ENCODE assay signal across 34 cellular contexts in genomic region chr19:20245309-20245708, GRCh38.
"Had no signal": no experiment of that assay in that cellular context is flagged by ENCODE, and none has a peak within 500 bp of the region (broad histone marks: within the 10 kb centered on the region; RNA-seq: fewer than 3 reads in every experiment).

No MANE protein-coding gene starts in this region.

- H3K4me3 ChIP-seq: ascending aorta had no signal

- H3K4me3 Mint-ChIP-seq: activated CD4-positive, alpha-beta memory T cell treated with anti-CD3 and anti-CD28 coated beads for 36 hours; activated CD4-positive, alpha-beta T cell treated with anti-CD3 and anti-CD28 coated beads, Interleukin-2, amount 10 ng/mL, durations not matched to agents 24 days and 14 days; activated CD8-positive, alpha-beta T cell treated with anti-CD3 and anti-CD28 coated beads for 36 hours; activated naive CD4-positive, alpha-beta T cell treated with anti-CD3 and anti-CD28 coated beads, Interleukin-2, amount 10 ng/mL, durations not matched to agents 7 days and 5 days; activated naive CD4-positive, alpha-beta T cell treated with anti-CD3 and anti-CD28 coated beads, Interleukin-2, amount 50 U/mL, for 24 hours; activated naive CD8-positive, alpha-beta T cell; activated naive CD8-positive, alpha-beta T cell treated with anti-CD3 and anti-CD28 coated beads, Interleukin-2, amount 10 ng/mL, durations not matched to agents 7 days and 5 days; activated naive CD8-positive, alpha-beta T cell treated with anti-CD3 and anti-CD28 coated beads, Interleukin-2, amount 50 U/mL, for 24 hours; activated T-cell treated with anti-CD3 and anti-CD28 coated beads, Interleukin-2, amount 50 U/mL, for 4 hours; activated T-helper 1 cell treated with anti-CD3 and anti-CD28 coated beads, Interleukin-12 subunit alpha, Interleukin-12 subunit beta, Interleukin-2, Interleukin-4 antibody, amounts not matched to agents 30 ng/mL and 10 ng/mL and 1 ng/mL, durations not matched to agents 14 hours and 24 hours and 36 hours; brain; T-helper 1 cell treated with Interleukin-12 subunit alpha and Interleukin-12 subunit beta and Interleukin-4 antibody, amounts not matched to agents 30 μg/mL and 1 μg/mL, for 36 hours; T-helper 2 cell treated with Interferon-gamma antibody and Interleukin-4, amounts not matched to agents 5 μg/mL and 100 μg/mL, for 36 hours had no signal

- H3K4me1 Mint-ChIP-seq: activated CD4-positive, alpha-beta T cell treated with anti-CD3 and anti-CD28 coated beads, Interleukin-2, amount 10 ng/mL, durations not matched to agents 24 days and 14 days; activated naive CD4-positive, alpha-beta T cell treated with anti-CD3 and anti-CD28 coated beads, Interleukin-2, amount 50 U/mL, for 24 hours; brain had no signal

- H3K27me3 Mint-ChIP-seq: activated B cell treated with CpG ODN at 0.5 μM for 24 hours; activated CD4-positive, alpha-beta memory T cell treated with anti-CD3 and anti-CD28 coated beads for 36 hours; activated CD4-positive, alpha-beta T cell treated with anti-CD3 and anti-CD28 coated beads, Interleukin-2, amount 10 ng/mL, durations not matched to agents 24 days and 14 days; activated CD8-positive, alpha-beta T cell treated with anti-CD3 and anti-CD28 coated beads for 36 hours; activated naive CD4-positive, alpha-beta T cell treated with anti-CD3 and anti-CD28 coated beads, Interleukin-2, amount 10 ng/mL, durations not matched to agents 7 days and 5 days; activated naive CD4-positive, alpha-beta T cell treated with anti-CD3 and anti-CD28 coated beads, Interleukin-2, amount 50 U/mL, for 24 hours; activated naive CD8-positive, alpha-beta T cell; activated naive CD8-positive, alpha-beta T cell treated with anti-CD3 and anti-CD28 coated beads, Interleukin-2, amount 10 ng/mL, durations not matched to agents 7 days and 5 days; activated naive CD8-positive, alpha-beta T cell treated with anti-CD3 and anti-CD28 coated beads, Interleukin-2, amount 50 U/mL, for 24 hours had no signal

- H3K27ac ChIP-seq: ascending aorta, VCaP had no signal

- H3K36me3 Mint-ChIP-seq: activated naive CD4-positive, alpha-beta T cell treated with anti-CD3 and anti-CD28 coated beads, Interleukin-2, amount 10 ng/mL, durations not matched to agents 7 days and 5 days; activated naive CD4-positive, alpha-beta T cell treated with anti-CD3 and anti-CD28 coated beads, Interleukin-2, amount 50 U/mL, for 24 hours; activated naive CD8-positive, alpha-beta T cell; brain had no signal

- H3K27ac Mint-ChIP-seq: activated B cell treated with CpG ODN at 0.5 μM for 24 hours; activated CD4-positive, alpha-beta memory T cell treated with anti-CD3 and anti-CD28 coated beads for 36 hours; activated CD4-positive, alpha-beta T cell treated with anti-CD3 and anti-CD28 coated beads, Interleukin-2, amount 10 ng/mL, durations not matched to agents 24 days and 14 days; activated CD8-positive, alpha-beta T cell treated with anti-CD3 and anti-CD28 coated beads for 36 hours; activated naive CD4-positive, alpha-beta T cell treated with anti-CD3 and anti-CD28 coated beads, Interleukin-2, amount 10 ng/mL, durations not matched to agents 7 days and 5 days; activated naive CD4-positive, alpha-beta T cell treated with anti-CD3 and anti-CD28 coated beads, Interleukin-2, amount 50 U/mL, for 24 hours; activated naive CD8-positive, alpha-beta T cell; activated naive CD8-positive, alpha-beta T cell treated with anti-CD3 and anti-CD28 coated beads, Interleukin-2, amount 10 ng/mL, durations not matched to agents 7 days and 5 days; activated naive CD8-positive, alpha-beta T cell treated with anti-CD3 and anti-CD28 coated beads, Interleukin-2, amount 50 U/mL, for 24 hours; activated T-helper 1 cell treated with anti-CD3 and anti-CD28 coated beads, Interleukin-12 subunit alpha, Interleukin-12 subunit beta, Interleukin-2, Interleukin-4 antibody, amounts not matched to agents 30 ng/mL and 10 ng/mL and 1 ng/mL, durations not matched to agents 14 hours and 24 hours and 36 hours; activated T-helper 2 cell treated with anti-CD3 and anti-CD28 coated beads, Interferon-gamma antibody, Interleukin-2, Interleukin-4, amounts not matched to agents 10 μg/mL and 5 μg/mL and 100 μg/mL, durations not matched to agents 14 hours and 24 hours and 36 hours; brain; T-helper 1 cell treated with Interleukin-12 subunit alpha and Interleukin-12 subunit beta and Interleukin-4 antibody, amounts not matched to agents 30 μg/mL and 1 μg/mL, for 36 hours; T-helper 2 cell treated with Interferon-gamma antibody and Interleukin-4, amounts not matched to agents 5 μg/mL and 100 μg/mL, for 36 hours had no signal

- H3K4me1 ChIP-seq: ascending aorta had no signal

- H3K27me3 ChIP-seq: ascending aorta had no signal

- DNase-seq: activated B cell treated with CpG ODN at 0.5 μM for 24 hours; activated CD4-positive, alpha-beta memory T cell treated with anti-CD3 and anti-CD28 coated beads for 36 hours; activated CD4-positive, alpha-beta T cell treated with anti-CD3 and anti-CD28 coated beads for 4 hours; activated CD4-positive, alpha-beta T cell treated with anti-CD3 and anti-CD28 coated beads, Interleukin-2, amount 10 ng/mL, durations not matched to agents 24 days and 14 days; activated CD4-positive, alpha-beta T cell treated with anti-CD3 and anti-CD28 coated beads, Interleukin-2, amount 50 U/mL, for 1 hour; activated CD4-positive, alpha-beta T cell treated with anti-CD3 and anti-CD28 coated beads, Interleukin-2, amount 50 U/mL, for 4 hours; activated CD4-positive, CD25-positive, alpha-beta regulatory T cell treated with anti-CD3 and anti-CD28 coated beads, Interleukin-2, amount 50 U/mL, for 72 hours; activated CD8-positive, alpha-beta memory T cell treated with anti-CD3 and anti-CD28 coated beads, Interleukin-2, amount 50 U/mL, for 4 hours; activated CD8-positive, alpha-beta T cell treated with anti-CD3 and anti-CD28 coated beads for 36 hours; activated effector memory CD4-positive, alpha-beta T cell treated with Interleukin-2 at 50 U/mL for 16 hours; activated gamma-delta T cell; activated naive CD4-positive, alpha-beta T cell treated with anti-CD3 and anti-CD28 coated beads, Interleukin-2, amount 10 ng/mL, durations not matched to agents 7 days and 5 days; activated naive CD4-positive, alpha-beta T cell treated with Interleukin-2 at 50 U/mL for 16 hours; activated naive CD8-positive, alpha-beta T cell treated with anti-CD3 and anti-CD28 coated beads, Interleukin-2, amount 10 ng/mL, durations not matched to agents 7 days and 5 days; activated naive CD8-positive, alpha-beta T cell treated with anti-CD3 and anti-CD28 coated beads, Interleukin-2, amount 50 U/mL, for 24 hours; activated T-cell treated with anti-CD3 and anti-CD28 coated beads for 4 hours; activated T-cell treated with anti-CD3 and anti-CD28 coated beads, Interleukin-2, amount 50 U/mL, for 1 hour; activated T-cell treated with anti-CD3 and anti-CD28 coated beads, Interleukin-2, amount 50 U/mL, for 4 hours; activated T-cell treated with anti-CD3 and anti-CD28 coated beads, Interleukin-2, amount 50 U/mL, for 72 hours; amygdala; anterior cingulate cortex; central memory CD4-positive, alpha-beta T cell; T-helper 1 cell; T-helper 2 cell; T-helper 9 cell had no signal

- ATAC-seq: activated naive CD8-positive, alpha-beta T cell treated with anti-CD3 and anti-CD28 coated beads, Interleukin-2, amount 50 U/mL, for 24 hours had no signal

- H3K9me3 Mint-ChIP-seq: activated B cell treated with CpG ODN at 0.5 μM for 24 hours; activated CD4-positive, alpha-beta memory T cell treated with anti-CD3 and anti-CD28 coated beads for 36 hours; activated CD8-positive, alpha-beta T cell treated with anti-CD3 and anti-CD28 coated beads for 36 hours; activated naive CD4-positive, alpha-beta T cell treated with anti-CD3 and anti-CD28 coated beads, Interleukin-2, amount 50 U/mL, for 24 hours; activated naive CD8-positive, alpha-beta T cell treated with anti-CD3 and anti-CD28 coated beads, Interleukin-2, amount 50 U/mL, for 24 hours; activated T-cell treated with anti-CD3 and anti-CD28 coated beads, Interleukin-2, amount 50 U/mL, for 4 hours; activated T-cell treated with anti-CD3 and anti-CD28 coated beads, Interleukin-2, amount 50 U/mL, for 72 hours; brain had no signal
